In the genomic region with DNA sequence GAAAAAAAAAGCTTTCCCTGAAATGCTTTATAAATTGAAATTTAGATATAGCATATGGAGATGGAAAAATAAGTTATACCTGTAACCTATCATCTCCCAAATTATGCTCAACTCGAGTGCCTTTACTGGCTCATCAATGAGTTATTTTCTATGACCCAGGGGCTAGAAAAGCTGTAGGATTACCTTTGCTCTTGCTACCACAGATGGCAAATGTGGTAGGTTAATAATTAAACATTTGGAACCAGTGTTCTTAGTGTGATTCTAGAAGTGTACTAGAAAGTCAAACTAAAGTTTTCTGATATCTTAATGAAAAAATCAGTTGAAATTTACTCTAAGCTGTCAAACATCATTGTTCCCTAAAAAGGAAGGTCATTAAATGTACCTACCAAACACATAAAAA, we compare ENCODE assay signal across 17 cellular contexts. TPM values are rescaled to one million over a fixed set of nuclear protein-coding genes. Genes with fewer than 3 reads are reported as not detected.
"Had no signal": no experiment of that assay in that cellular context is flagged by ENCODE, and none has a peak within 500 bp of the region (broad histone marks: within the 10 kb centered on the region; RNA-seq: fewer than 3 reads in every experiment).

No MANE protein-coding gene starts in this region.

- H3K9me3 ChIP-seq: adrenal gland, ovary, uterus had no signal

- DNase-seq: activated CD4-positive, alpha-beta T cell treated with anti-CD3 and anti-CD28 coated beads, Interleukin-2, amount 50 U/mL, for 1 hour; activated naive CD4-positive, alpha-beta T cell treated with anti-CD3 and anti-CD28 coated beads, Interleukin-2, amount 50 U/mL, for 16 hours; activated T-cell treated with anti-CD3 and anti-CD28 coated beads for 4 hours; adrenal gland; central memory CD4-positive, alpha-beta T cell; effector CD4-positive, alpha-beta T cell; left cardiac atrium; mesenchymal stem cell; ovary; retina; uterus had no signal

- H3K27me3 Mint-ChIP-seq: activated T-helper 17 cell treated with anti-CD3 and anti-CD28 coated beads, Interleukin-2, amount 50 U/mL, for 72 hours had no signal

- H3K4me3 Mint-ChIP-seq: activated T-helper 17 cell treated with anti-CD3 and anti-CD28 coated beads, Interleukin-2, amount 50 U/mL, for 72 hours had no signal

- H3K4me1 ChIP-seq: adrenal gland, uterus had no signal

- FAIRE-seq: endothelial cell of umbilical vein, frontal cortex had no signal

- H3K9me3 Mint-ChIP-seq: activated T-helper 17 cell treated with anti-CD3 and anti-CD28 coated beads, Interleukin-2, amount 50 U/mL, for 72 hours had no signal

- H3K27ac Mint-ChIP-seq: activated T-helper 17 cell treated with anti-CD3 and anti-CD28 coated beads, Interleukin-2, amount 50 U/mL, for 72 hours had no signal

- H3K4me3 ChIP-seq: adrenal gland, coronary artery, ovary, uterus had no signal

- H3K36me3 ChIP-seq: ovary, uterus had no signal

- H3K27me3 ChIP-seq: adrenal gland, ovary, uterus had no signal

- ATAC-seq: activated T-helper 17 cell treated with anti-CD3 and anti-CD28 coated beads, Interleukin-2, amount 50 U/mL, for 72 hours; left cardiac atrium had no signal

- H3K4me1 Mint-ChIP-seq: activated T-helper 17 cell treated with anti-CD3 and anti-CD28 coated beads, Interleukin-2, amount 50 U/mL, for 72 hours had no signal

- H3K27ac ChIP-seq: adrenal gland, coronary artery, ovary, uterus had no signal

RNA-seq across cellular contexts. Expression of gene CDK15, which starts 48.1 kb away (rescaled TPM):
- total RNA-seq: activated CD8-positive, alpha-beta memory T cell treated with anti-CD3 and anti-CD28 coated beads for 36 hours; activated T-helper 17 cell treated with anti-CD3 and anti-CD28 coated beads, Interleukin-2, amount 50 U/mL, for 72 hours; endothelial cell of umbilical vein; T-helper 2 cell treated with Interferon-gamma antibody and Interleukin-4, amounts not matched to agents 100 ng/mL and 5 ng/mL, for 36 hours had no signal
- polyA plus RNA-seq: endothelial cell of umbilical vein had no signal

RNA-seq across cellular contexts. Expression of gene MPP4, which starts 59.8 kb away (rescaled TPM):
- total RNA-seq: activated CD8-positive, alpha-beta memory T cell treated with anti-CD3 and anti-CD28 coated beads for 36 hours; activated T-helper 17 cell treated with anti-CD3 and anti-CD28 coated beads, Interleukin-2, amount 50 U/mL, for 72 hours; T-helper 2 cell treated with Interferon-gamma antibody and Interleukin-4, amounts not matched to agents 100 ng/mL and 5 ng/mL, for 36 hours had no signal
